1 cellular context compared by ENCODE assay signal in genomic region chr5:90529234-90529938, GRCh38.
TF ChIP-seq lines count a peak whose summit lies in the region.

Gene LYSMD3, minus strand, starts transcription at chr5:90529584. Its CDS starts 4,295 bp downstream, at chr5:90525289.

TF ChIP-seq in HepG2, 621 proteins besides CTCF, POLR2A, EP300 and RAD21 (continued from another document and continues in another):
- TF ChIP-seq ZFP91 (CRISPR knock-in tag; IDR thresholded peaks at IDR 0.05; ENCODE audit: borderline replicate concordance) = peak; percentile 93
- TF ChIP-seq EED (CRISPR knock-in tag; IDR thresholded peaks at IDR 0.05) = no peak
- TF ChIP-seq ZC3H4 (CRISPR knock-in tag; IDR thresholded peaks at IDR 0.05; ENCODE audit: borderline replicate concordance) = no peak
- TF ChIP-seq MIER3 (CRISPR knock-in tag; IDR thresholded peaks at IDR 0.05; ENCODE audit: borderline replicate concordance) = peak; percentile 28; the same call in 1 of the 2 replicates
- no peak for TF ChIP-seq CBX2 (IDR thresholded peaks at IDR 0.05; ENCODE audit: low read depth, low read length)
- no peak for TF ChIP-seq CBX2 (CRISPR knock-in tag; IDR thresholded peaks at IDR 0.05; ENCODE audit: low read depth)
- no peak for TF ChIP-seq ZBTB8A (CRISPR knock-in tag; IDR thresholded peaks at IDR 0.05; ENCODE audit: borderline replicate concordance, low read depth)
- peak; percentile 67 for TF ChIP-seq KAT8 (CRISPR knock-in tag; IDR thresholded peaks at IDR 0.05)
- TF ChIP-seq BORCS8-MEF2B (CRISPR knock-in tag; IDR thresholded peaks at IDR 0.05) = peak; percentile 23; the same call in 1 of the 2 replicates
- TF ChIP-seq ZNF33B (CRISPR knock-in tag; IDR thresholded peaks at IDR 0.05) = no peak; the same call in 1 of the 2 replicates
- TF ChIP-seq ZNF75D (CRISPR knock-in tag; IDR thresholded peaks at IDR 0.05; ENCODE audit: borderline replicate concordance) = no peak
- 0 out of 2 replicates have a peak, but pooled peaks have one; percentile 10 for TF ChIP-seq KDM6A (CRISPR knock-in tag; IDR thresholded peaks at IDR 0.05; ENCODE audit: low read depth)
- TF ChIP-seq, protein P1, sequence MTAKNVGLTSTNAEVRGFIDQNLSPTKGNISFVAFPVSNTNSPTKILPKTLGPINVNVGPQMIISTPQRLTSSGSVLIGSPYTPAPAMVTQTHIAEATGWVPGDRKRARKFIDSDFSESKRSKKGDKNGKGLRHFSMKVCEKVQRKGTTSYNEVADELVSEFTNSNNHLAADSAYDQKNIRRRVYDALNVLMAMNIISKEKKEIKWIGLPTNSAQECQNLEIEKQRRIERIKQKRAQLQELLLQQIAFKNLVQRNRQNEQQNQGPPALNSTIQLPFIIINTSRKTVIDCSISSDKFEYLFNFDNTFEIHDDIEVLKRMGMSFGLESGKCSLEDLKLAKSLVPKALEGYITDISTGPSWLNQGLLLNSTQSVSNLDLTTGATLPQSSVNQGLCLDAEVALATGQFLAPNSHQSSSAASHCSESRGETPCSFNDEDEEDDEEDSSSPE (CRISPR knock-in tag; IDR thresholded peaks at IDR 0.05) = no peak
- TF ChIP-seq CHD4 (IDR thresholded peaks at IDR 0.05; ENCODE audit: borderline replicate concordance, low read length) = no peak
- TF ChIP-seq NR2C2 (CRISPR knock-in tag; IDR thresholded peaks at IDR 0.05; ENCODE audit: borderline replicate concordance) = peak; percentile 89
- peak; percentile 87 for TF ChIP-seq TAF15 (IDR thresholded peaks at IDR 0.05; ENCODE audit: low read depth, low read length, poor library complexity, severe bottlenecking)
- no peak for TF ChIP-seq ZNF205 (CRISPR knock-in tag; IDR thresholded peaks at IDR 0.05)
- no peak for TF ChIP-seq ZNF549 (CRISPR knock-in tag; IDR thresholded peaks at IDR 0.05)
- TF ChIP-seq SCMH1 (CRISPR knock-in tag; IDR thresholded peaks at IDR 0.05; ENCODE audit: borderline replicate concordance) = no peak
- TF ChIP-seq ZSCAN22 (CRISPR knock-in tag; IDR thresholded peaks at IDR 0.05) = no peak
- TF ChIP-seq, protein P2, sequence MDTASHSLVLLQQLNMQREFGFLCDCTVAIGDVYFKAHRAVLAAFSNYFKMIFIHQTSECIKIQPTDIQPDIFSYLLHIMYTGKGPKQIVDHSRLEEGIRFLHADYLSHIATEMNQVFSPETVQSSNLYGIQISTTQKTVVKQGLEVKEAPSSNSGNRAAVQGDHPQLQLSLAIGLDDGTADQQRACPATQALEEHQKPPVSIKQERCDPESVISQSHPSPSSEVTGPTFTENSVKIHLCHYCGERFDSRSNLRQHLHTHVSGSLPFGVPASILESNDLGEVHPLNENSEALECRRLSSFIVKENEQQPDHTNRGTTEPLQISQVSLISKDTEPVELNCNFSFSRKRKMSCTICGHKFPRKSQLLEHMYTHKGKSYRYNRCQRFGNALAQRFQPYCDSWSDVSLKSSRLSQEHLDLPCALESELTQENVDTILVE (CRISPR knock-in tag; IDR thresholded peaks at IDR 0.05) = peak; percentile 53; the same call in 1 of the 2 replicates
- no peak for TF ChIP-seq GTF2F1 (IDR thresholded peaks at IDR 0.05; ENCODE audit: low read length)
- TF ChIP-seq NFE2L2 (IDR thresholded peaks at IDR 0.05; ENCODE audit: low read length) = no peak
- TF ChIP-seq PHB2 (IDR thresholded peaks at IDR 0.05; ENCODE audit: partially characterized antibody) = no peak
- TF ChIP-seq, protein P3, sequence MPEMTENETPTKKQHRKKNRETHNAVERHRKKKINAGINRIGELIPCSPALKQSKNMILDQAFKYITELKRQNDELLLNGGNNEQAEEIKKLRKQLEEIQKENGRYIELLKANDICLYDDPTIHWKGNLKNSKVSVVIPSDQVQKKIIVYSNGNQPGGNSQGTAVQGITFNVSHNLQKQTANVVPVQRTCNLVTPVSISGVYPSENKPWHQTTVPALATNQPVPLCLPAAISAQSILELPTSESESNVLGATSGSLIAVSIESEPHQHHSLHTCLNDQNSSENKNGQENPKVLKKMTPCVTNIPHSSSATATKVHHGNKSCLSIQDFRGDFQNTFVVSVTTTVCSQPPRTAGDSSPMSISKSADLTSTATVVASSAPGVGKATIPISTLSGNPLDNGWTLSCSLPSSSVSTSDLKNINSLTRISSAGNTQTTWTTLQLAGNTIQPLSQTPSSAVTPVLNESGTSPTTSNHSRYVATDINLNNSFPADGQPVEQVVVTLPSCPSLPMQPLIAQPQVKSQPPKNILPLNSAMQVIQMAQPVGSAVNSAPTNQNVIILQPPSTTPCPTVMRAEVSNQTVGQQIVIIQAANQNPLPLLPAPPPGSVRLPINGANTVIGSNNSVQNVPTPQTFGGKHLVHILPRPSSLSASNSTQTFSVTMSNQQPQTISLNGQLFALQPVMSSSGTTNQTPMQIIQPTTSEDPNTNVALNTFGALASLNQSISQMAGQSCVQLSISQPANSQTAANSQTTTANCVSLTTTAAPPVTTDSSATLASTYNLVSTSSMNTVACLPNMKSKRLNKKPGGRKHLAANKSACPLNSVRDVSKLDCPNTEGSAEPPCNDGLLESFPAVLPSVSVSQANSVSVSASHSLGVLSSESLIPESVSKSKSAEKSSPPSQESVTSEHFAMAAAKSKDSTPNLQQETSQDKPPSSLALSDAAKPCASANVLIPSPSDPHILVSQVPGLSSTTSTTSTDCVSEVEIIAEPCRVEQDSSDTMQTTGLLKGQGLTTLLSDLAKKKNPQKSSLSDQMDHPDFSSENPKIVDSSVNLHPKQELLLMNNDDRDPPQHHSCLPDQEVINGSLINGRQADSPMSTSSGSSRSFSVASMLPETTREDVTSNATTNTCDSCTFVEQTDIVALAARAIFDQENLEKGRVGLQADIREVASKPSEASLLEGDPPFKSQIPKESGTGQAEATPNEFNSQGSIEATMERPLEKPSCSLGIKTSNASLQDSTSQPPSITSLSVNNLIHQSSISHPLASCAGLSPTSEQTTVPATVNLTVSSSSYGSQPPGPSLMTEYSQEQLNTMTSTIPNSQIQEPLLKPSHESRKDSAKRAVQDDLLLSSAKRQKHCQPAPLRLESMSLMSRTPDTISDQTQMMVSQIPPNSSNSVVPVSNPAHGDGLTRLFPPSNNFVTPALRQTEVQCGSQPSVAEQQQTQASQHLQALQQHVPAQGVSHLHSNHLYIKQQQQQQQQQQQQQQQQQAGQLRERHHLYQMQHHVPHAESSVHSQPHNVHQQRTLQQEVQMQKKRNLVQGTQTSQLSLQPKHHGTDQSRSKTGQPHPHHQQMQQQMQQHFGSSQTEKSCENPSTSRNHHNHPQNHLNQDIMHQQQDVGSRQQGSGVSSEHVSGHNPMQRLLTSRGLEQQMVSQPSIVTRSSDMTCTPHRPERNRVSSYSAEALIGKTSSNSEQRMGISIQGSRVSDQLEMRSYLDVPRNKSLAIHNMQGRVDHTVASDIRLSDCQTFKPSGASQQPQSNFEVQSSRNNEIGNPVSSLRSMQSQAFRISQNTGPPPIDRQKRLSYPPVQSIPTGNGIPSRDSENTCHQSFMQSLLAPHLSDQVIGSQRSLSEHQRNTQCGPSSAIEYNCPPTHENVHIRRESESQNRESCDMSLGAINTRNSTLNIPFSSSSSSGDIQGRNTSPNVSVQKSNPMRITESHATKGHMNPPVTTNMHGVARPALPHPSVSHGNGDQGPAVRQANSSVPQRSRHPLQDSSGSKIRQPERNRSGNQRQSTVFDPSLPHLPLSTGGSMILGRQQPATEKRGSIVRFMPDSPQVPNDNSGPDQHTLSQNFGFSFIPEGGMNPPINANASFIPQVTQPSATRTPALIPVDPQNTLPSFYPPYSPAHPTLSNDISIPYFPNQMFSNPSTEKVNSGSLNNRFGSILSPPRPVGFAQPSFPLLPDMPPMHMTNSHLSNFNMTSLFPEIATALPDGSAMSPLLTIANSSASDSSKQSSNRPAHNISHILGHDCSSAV (CRISPR knock-in tag; IDR thresholded peaks at IDR 0.05; ENCODE audit: borderline replicate concordance) = no peak; the same call in 1 of the 2 replicates
- no peak for TF ChIP-seq ZFP90 (CRISPR knock-in tag; IDR thresholded peaks at IDR 0.05; ENCODE audit: borderline replicate concordance)
- TF ChIP-seq ZNF552 (CRISPR knock-in tag; IDR thresholded peaks at IDR 0.05; ENCODE audit: borderline replicate concordance) = no peak
- TF ChIP-seq ZNF569 (CRISPR knock-in tag; IDR thresholded peaks at IDR 0.05; ENCODE audit: borderline replicate concordance) = no peak
- TF ChIP-seq ZNF276 (CRISPR knock-in tag; IDR thresholded peaks at IDR 0.05; ENCODE audit: low read depth) = peak; percentile 44
- no peak for TF ChIP-seq ZNF33A (CRISPR knock-in tag; IDR thresholded peaks at IDR 0.05; ENCODE audit: borderline replicate concordance)
- peak; percentile 48; the same call in 1 of the 2 replicates for TF ChIP-seq ZNF784 (CRISPR knock-in tag; IDR thresholded peaks at IDR 0.05; ENCODE audit: borderline replicate concordance)
- TF ChIP-seq FOXA1 (IDR thresholded peaks at IDR 0.05) = no peak
- 0 out of 2 replicates have a peak, but pooled peaks have one; percentile 13 for TF ChIP-seq FOXA1 (CRISPR knock-in tag; IDR thresholded peaks at IDR 0.05)
- TF ChIP-seq YEATS4 (CRISPR knock-in tag; IDR thresholded peaks at IDR 0.05; ENCODE audit: borderline replicate concordance) = peak; percentile 79; the same call in 1 of the 2 replicates
- no peak for TF ChIP-seq PRDM15 (CRISPR knock-in tag; IDR thresholded peaks at IDR 0.05)
- no peak for TF ChIP-seq IRX3 (CRISPR knock-in tag; IDR thresholded peaks at IDR 0.05; ENCODE audit: borderline replicate concordance, low read depth)
- no peak for TF ChIP-seq NCOA1 (CRISPR knock-in tag; IDR thresholded peaks at IDR 0.05)
- TF ChIP-seq, protein P4, sequence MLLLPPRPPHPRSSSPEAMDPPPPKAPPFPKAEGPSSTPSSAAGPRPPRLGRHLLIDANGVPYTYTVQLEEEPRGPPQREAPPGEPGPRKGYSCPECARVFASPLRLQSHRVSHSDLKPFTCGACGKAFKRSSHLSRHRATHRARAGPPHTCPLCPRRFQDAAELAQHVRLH (CRISPR knock-in tag; IDR thresholded peaks at IDR 0.05; ENCODE audit: borderline replicate concordance, low read depth) = peak; percentile 69; the same call in 1 of the 2 replicates
- TF ChIP-seq ZNF652 (CRISPR knock-in tag; IDR thresholded peaks at IDR 0.05; ENCODE audit: borderline replicate concordance, low read depth) = no peak
- TF ChIP-seq ZFP36L1 (CRISPR knock-in tag; IDR thresholded peaks at IDR 0.05) = no peak
- no peak for TF ChIP-seq ZNF7 (CRISPR knock-in tag; IDR thresholded peaks at IDR 0.05)
- TF ChIP-seq AGO2 (optimal IDR thresholded peaks at IDR 0.05; ENCODE audit: low read depth, low read length) = peak; percentile 70
- TF ChIP-seq FOXM1 (CRISPR knock-in tag; IDR thresholded peaks at IDR 0.05) = no peak
- TF ChIP-seq ZNF530 (CRISPR knock-in tag; IDR thresholded peaks at IDR 0.05; ENCODE audit: low read depth) = no peak
- no peak for TF ChIP-seq ZSCAN20 (CRISPR knock-in tag; IDR thresholded peaks at IDR 0.05; ENCODE audit: borderline replicate concordance)
- no peak for TF ChIP-seq SNAI1 (CRISPR knock-in tag; IDR thresholded peaks at IDR 0.05; ENCODE audit: borderline replicate concordance)
- no peak for TF ChIP-seq ZBTB42 (CRISPR knock-in tag; IDR thresholded peaks at IDR 0.05)
- TF ChIP-seq NFYB (CRISPR knock-in tag; IDR thresholded peaks at IDR 0.05) = peak; percentile 44; the same call in 1 of the 2 replicates
